Comparison of ENCODE assay signal across 1 cellular context in genomic region chr10:124022066-124022465, GRCh38.
TF ChIP-seq lines count a peak whose summit lies in the region.

No MANE protein-coding gene starts in this region.

TF ChIP-seq in GM23338, 12 proteins besides CTCF, POLR2A, EP300 and RAD21 (continued from another document):
- TF ChIP-seq ZNF462 (CRISPR knock-in tag; IDR thresholded peaks at IDR 0.05) (no peak), ZNF331 (CRISPR knock-in tag; IDR thresholded peaks at IDR 0.05; ENCODE audit: low read depth) (no peak)
